8 cellular contexts compared by ENCODE assay signal in the genomic region with DNA sequence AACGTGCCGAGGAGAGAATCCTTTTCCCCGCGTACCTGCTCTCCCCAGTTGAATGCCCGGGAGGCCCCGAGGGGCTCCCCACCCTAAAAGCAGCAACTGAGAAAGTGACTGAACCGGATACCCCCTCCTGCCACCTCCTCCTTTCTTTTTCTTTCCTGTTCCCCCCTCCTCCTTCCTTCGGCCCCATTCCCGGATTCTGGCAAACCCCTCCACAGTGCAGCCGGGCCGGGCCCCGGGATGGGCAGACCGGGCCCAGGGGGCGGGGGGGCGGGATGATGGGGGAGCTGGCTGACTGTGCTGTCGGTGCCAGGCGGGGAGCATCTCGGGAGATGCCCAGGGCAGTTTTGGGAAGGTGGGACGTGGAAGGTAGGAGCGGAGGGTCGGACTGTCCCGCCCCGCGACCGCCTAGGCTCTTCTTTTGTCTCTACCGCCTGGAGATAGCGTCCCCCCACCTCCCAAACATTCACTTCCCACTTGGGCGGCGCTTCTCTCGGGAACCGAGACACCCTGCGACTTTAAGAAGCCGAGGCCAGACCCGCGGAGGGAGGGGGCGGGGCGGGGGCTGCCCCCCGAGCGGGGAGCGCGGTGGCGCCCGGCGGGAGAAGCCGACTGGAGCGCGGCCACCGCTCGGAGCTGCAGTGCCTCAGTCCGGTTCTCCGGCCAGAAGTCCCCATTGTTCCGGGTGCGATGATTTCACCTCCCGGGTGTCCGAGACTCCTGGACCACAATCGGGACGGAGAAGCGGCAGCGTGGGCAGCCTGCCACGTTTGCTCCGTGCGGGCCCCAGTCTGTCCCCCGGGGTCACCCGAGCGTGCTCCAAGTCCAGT. TPM values are rescaled to one million over a fixed set of nuclear protein-coding genes. Genes with fewer than 3 reads are reported as not detected.
DNase-seq lines count a peak whose midpoint lies in the region; ATAC-seq and TF ChIP-seq lines count a peak whose summit lies in the region.

No MANE protein-coding gene starts in this region.

- H3K27me3 Mint-ChIP-seq in endothelial cell (ENCODE audit: unreplicated experiment): peaks cover 44% of the 10 kb centered on the region

- H3K27ac Mint-ChIP-seq in endothelial cell (ENCODE audit: unreplicated experiment): no peak overlapping the region

- TF ChIP-seq CTCF in endothelial cell (IDR thresholded peaks at IDR 0.05; ENCODE audit: unreplicated experiment) (no peak), neutrophil (IDR thresholded peaks at IDR 0.05) (no peak)

- H3K4me1 Mint-ChIP-seq in endothelial cell (ENCODE audit: unreplicated experiment): peaks cover 23% of the 10 kb centered on the region

- no peaks in the 10 kb centered on the region for H3K9me3 ChIP-seq in neutrophil

- no peaks in the 10 kb centered on the region for H3K36me3 ChIP-seq in neutrophil

- no peaks in the 10 kb centered on the region for H3K9me3 Mint-ChIP-seq in endothelial cell (ENCODE audit: unreplicated experiment)

- ATAC-seq in HG03045 (IDR thresholded peaks at IDR 0.05; ENCODE audit: unreplicated experiment) (no peak), GM18909 (IDR thresholded peaks at IDR 0.05; ENCODE audit: poor library complexity, unreplicated experiment) (no peak)

- H3K4me3 ChIP-seq in neutrophil (ENCODE audit: low read depth in 1 of 2, low read length in 1 of 2): peak overlapping the region; percentile 59 to 70

- DNase-seq in NCI-H524 (lab: John Stamatoyannopoulos, UW) (peak; percentile 36 to 43), NCI-H524 treated with DMSO at 0.1 percent for 48 hours (lab: John Stamatoyannopoulos, UW) (no peak), OCI-M1 (lab: John Stamatoyannopoulos, UW) (peak; percentile 40), endothelial cell (ENCODE audit: low spot score) (no peak), SKM-1 treated with dmso at 0.1 percent for 144 hours (lab: John Stamatoyannopoulos, UW; ENCODE audit: unreplicated experiment) (no peak)

- H3K4me3 Mint-ChIP-seq in endothelial cell (ENCODE audit: unreplicated experiment): peak overlapping the region; percentile 85

- H3K36me3 Mint-ChIP-seq in endothelial cell (ENCODE audit: low read depth, unreplicated experiment): peaks cover 7% of the 10 kb centered on the region

- peaks cover 49 to 64% of the 10 kb centered on the region in 2 experiments for H3K4me1 ChIP-seq in neutrophil (ENCODE audit: control insufficient read depth in 1 of 2, insufficient read depth in 1 of 2, low read depth in 1 of 2, low read length in 1 of 2)

- no peak overlapping the region for H3K27ac ChIP-seq in neutrophil

- H3K27me3 ChIP-seq in neutrophil: peaks cover 100% of the 10 kb centered on the region

RNA-seq across cellular contexts. Expression of a gene that starts 8.2 kb away (rescaled TPM):
- total RNA-seq in endothelial cell (ENCODE audit: unreplicated experiment): 0.28 TPM

RNA-seq across cellular contexts. Expression of a gene that starts 9.2 kb away (rescaled TPM):
- 0.87 TPM for total RNA-seq in endothelial cell (ENCODE audit: unreplicated experiment)

Comparison
In these comparisons a context has a peak if more than half of its experiments do, and no peak if none do; other contexts are left out.
1. DNase-seq: peak in NCI-H524 (2 of 2) and OCI-M1 (single experiment); none in NCI-H524 treated with DMSO at 0.1 percent for 48 hours (single experiment), endothelial cell (single experiment) and SKM-1 treated with dmso at 0.1 percent for 144 hours (single experiment).